In the genomic region with DNA sequence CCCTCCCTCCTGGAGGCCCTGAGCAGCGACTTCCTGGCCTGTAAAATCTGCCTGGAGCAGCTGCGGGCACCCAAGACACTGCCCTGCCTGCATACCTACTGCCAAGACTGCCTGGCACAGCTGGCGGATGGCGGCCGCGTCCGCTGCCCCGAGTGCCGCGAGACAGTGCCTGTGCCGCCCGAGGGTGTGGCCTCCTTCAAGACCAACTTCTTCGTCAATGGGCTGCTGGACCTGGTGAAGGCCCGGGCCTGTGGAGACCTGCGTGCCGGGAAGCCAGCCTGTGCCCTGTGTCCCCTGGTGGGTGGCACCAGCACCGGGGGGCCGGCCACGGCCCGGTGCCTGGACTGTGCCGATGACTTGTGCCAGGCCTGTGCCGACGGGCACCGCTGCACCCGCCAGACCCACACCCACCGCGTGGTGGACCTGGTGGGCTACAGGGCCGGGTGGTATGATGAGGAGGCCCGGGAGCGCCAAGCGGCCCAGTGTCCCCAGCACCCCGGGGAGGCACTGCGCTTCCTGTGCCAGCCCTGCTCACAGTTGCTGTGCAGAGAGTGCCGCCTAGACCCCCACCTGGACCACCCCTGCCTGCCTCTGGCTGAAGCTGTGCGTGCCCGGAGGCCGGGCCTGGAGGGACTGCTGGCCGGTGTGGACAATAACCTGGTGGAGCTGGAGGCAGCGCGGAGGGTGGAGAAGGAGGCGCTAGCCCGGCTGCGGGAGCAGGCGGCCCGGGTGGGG, we compare ENCODE assay signal across 19 cellular contexts. TPM values are rescaled to one million over a fixed set of nuclear protein-coding genes. Genes with fewer than 3 reads are reported as not detected.
A peak's percentile ranks its signal among the peaks of the same experiment; 100 is the strongest.
DNase-seq lines count a peak whose midpoint lies in the region; ATAC-seq and TF ChIP-seq lines count a peak whose summit lies in the region.
"Had no signal": no experiment of that assay in that cellular context is flagged by ENCODE, and none has a peak within 500 bp of the region (broad histone marks: within the 10 kb centered on the region; RNA-seq: fewer than 3 reads in every experiment).

No MANE protein-coding gene starts in this region.

- no peak for DNase-seq in CD8-positive, alpha-beta memory T cell
- DNase-seq in NT2/D1 (ENCODE audit: low read depth, low spot score) (no peak), DMS153 treated with DMSO at 0.1 percent for 48 hours (lab: John Stamatoyannopoulos, UW; ENCODE audit: unreplicated experiment) (no peak), NCI-H1105 treated with DMSO at 0.1 percent for 48 hours (lab: John Stamatoyannopoulos, UW) (no peak)
- no peak for DNase-seq in effector memory CD8-positive, alpha-beta T cell
- no peak for DNase-seq in activated CD8-positive, alpha-beta memory T cell treated with anti-CD3 and anti-CD28 coated beads, Interleukin-2, amount 10 ng/mL, durations not matched to agents 7 days and 5 days
- DNase-seq in activated CD4-positive, alpha-beta T cell treated with anti-CD3 and anti-CD28 coated beads for 48 hours, result no peak
- DNase-seq: activated CD4-positive, alpha-beta T cell treated with anti-CD3 and anti-CD28 coated beads, Interleukin-2, amount 50 U/mL, for 48 hours; activated T-cell treated with anti-CD3 and anti-CD28 coated beads, Interleukin-2, amount 50 U/mL, for 72 hours; DMS79 treated with DMSO at 0.1 percent for 48 hours; naive thymus-derived CD4-positive, alpha-beta T cell; NCI-H187; NCI-H446; RPMI8226; stimulated activated CD4-positive, alpha-beta T cell treated with anti-CD3 and anti-CD28 coated beads, Interleukin-12 subunit alpha, Interleukin-12 subunit beta, amount 100 ng/mL, for 4 hours; tibial artery had no signal

- peak overlapping the region; percentile 10 for H3K9ac ChIP-seq in NT2/D1 (ENCODE audit: insufficient read length, low read depth)

- no peak for TF ChIP-seq CTCF in neutrophil (IDR thresholded peaks at IDR 0.05)

- H3K27me3 Mint-ChIP-seq in CD8-positive, alpha-beta memory T cell, result no peaks in the 10 kb centered on the region
- no peaks in the 10 kb centered on the region for H3K27me3 Mint-ChIP-seq in effector memory CD8-positive, alpha-beta T cell
- no peaks in the 10 kb centered on the region for H3K27me3 Mint-ChIP-seq in activated CD8-positive, alpha-beta memory T cell treated with anti-CD3 and anti-CD28 coated beads, Interleukin-2, amount 10 ng/mL, durations not matched to agents 7 days and 5 days
- H3K27me3 Mint-ChIP-seq: naive thymus-derived CD4-positive, alpha-beta T cell had no signal

- peaks cover 8% of the 10 kb centered on the region for H3K36me3 ChIP-seq in CD8-positive, alpha-beta memory T cell (ENCODE audit: insufficient read depth, low read length)
- peaks cover 40% of the 10 kb centered on the region for H3K36me3 ChIP-seq in NT2/D1 (ENCODE audit: insufficient read depth, insufficient read length, low read length)
- H3K36me3 ChIP-seq in neutrophil, result peaks cover 53% of the 10 kb centered on the region

- H3K4me3 ChIP-seq in CD8-positive, alpha-beta memory T cell (ENCODE audit: low read length), result no peak overlapping the region
- H3K4me3 ChIP-seq in NT2/D1 (ENCODE audit: insufficient read length, low read depth) (no peak overlapping the region), neutrophil (ENCODE audit: low read depth in 1 of 2, low read length in 1 of 2) (no peak overlapping the region)

- H3K27ac ChIP-seq in CD8-positive, alpha-beta memory T cell (ENCODE audit: low read depth, low read length), result no peak overlapping the region
- peak overlapping the region; percentile 45 for H3K27ac ChIP-seq in neutrophil
- H3K27ac ChIP-seq: C4-2B had no signal

- peaks cover 4 to 52% (median 5%) of the 10 kb centered on the region in 3 donors for H3K36me3 Mint-ChIP-seq in CD8-positive, alpha-beta memory T cell
- H3K36me3 Mint-ChIP-seq in effector memory CD8-positive, alpha-beta T cell (ENCODE audit: insufficient read depth), result peaks cover 37% of the 10 kb centered on the region
- peaks cover 37% of the 10 kb centered on the region for H3K36me3 Mint-ChIP-seq in activated CD8-positive, alpha-beta memory T cell treated with anti-CD3 and anti-CD28 coated beads, Interleukin-2, amount 10 ng/mL, durations not matched to agents 7 days and 5 days

- H3K27me3 ChIP-seq in CD8-positive, alpha-beta memory T cell (ENCODE audit: insufficient read depth, low read length, poor library complexity, severe bottlenecking), result no peaks in the 10 kb centered on the region
- H3K27me3 ChIP-seq in NT2/D1 (ENCODE audit: insufficient read depth, insufficient read length), result no peaks in the 10 kb centered on the region
- no peaks in the 10 kb centered on the region for H3K27me3 ChIP-seq in neutrophil
- H3K27me3 ChIP-seq: esophagus muscularis mucosa, tibial artery had no signal

- peak overlapping the region in 1 of 8 donors; percentile 71 for H3K27ac Mint-ChIP-seq in CD8-positive, alpha-beta memory T cell
- H3K27ac Mint-ChIP-seq in effector memory CD8-positive, alpha-beta T cell, result peak overlapping the region; percentile 35 to 62
- no peak overlapping the region for H3K27ac Mint-ChIP-seq in activated CD8-positive, alpha-beta memory T cell treated with anti-CD3 and anti-CD28 coated beads, Interleukin-2, amount 10 ng/mL, durations not matched to agents 7 days and 5 days

- POLR2A ChIA-PET in CD8-positive, alpha-beta memory T cell (lab: Charles Lee), result no interaction called here

- CTCF ChIA-PET in CD8-positive, alpha-beta memory T cell (lab: Charles Lee), result interaction anchor here (0.5 to 1.9 kb wide), 2 partner anchors 10 to 1671 kb away, joined by 3 to 7 read pairs; no protein-coding TSS in a partner anchor
- CTCF ChIA-PET in activated CD8-positive, alpha-beta memory T cell treated with anti-CD3 and anti-CD28 coated beads, Interleukin-2, amount 10 ng/mL, durations not matched to agents 7 days and 5 days (lab: Charles Lee), result interaction anchor here (0.9 to 2.1 kb wide), 3 partner anchors 10 to 68 kb away, joined by 3 to 7 read pairs (median 5); no protein-coding TSS in a partner anchor

- H3K4me3 Mint-ChIP-seq in CD8-positive, alpha-beta memory T cell, result peak overlapping the region in 4 of 7 donors; percentile 23 to 99 (median 72)
- H3K4me3 Mint-ChIP-seq in effector memory CD8-positive, alpha-beta T cell, result peak overlapping the region; percentile 23 to 99
- no peak overlapping the region for H3K4me3 Mint-ChIP-seq in activated CD8-positive, alpha-beta memory T cell treated with anti-CD3 and anti-CD28 coated beads, Interleukin-2, amount 10 ng/mL, durations not matched to agents 7 days and 5 days

- H3K9me3 ChIP-seq in CD8-positive, alpha-beta memory T cell (ENCODE audit: low read length), result no peaks in the 10 kb centered on the region
- H3K9me3 ChIP-seq in NT2/D1 (ENCODE audit: insufficient read depth, low read length) (peaks cover 6% of the 10 kb centered on the region; the same call in 1 of the 2 replicates), neutrophil (no peaks in the 10 kb centered on the region)
- H3K9me3 ChIP-seq: esophagus muscularis mucosa, tibial artery had no signal

- peaks cover 26% of the 10 kb centered on the region for H3K4me1 ChIP-seq in CD8-positive, alpha-beta memory T cell (ENCODE audit: insufficient read depth, low read length)
- H3K4me1 ChIP-seq in NT2/D1 (ENCODE audit: insufficient read depth, insufficient read length) (peaks cover 2% of the 10 kb centered on the region), neutrophil (ENCODE audit: control insufficient read depth in 1 of 2, insufficient read depth in 1 of 2, low read depth in 1 of 2, low read length in 1 of 2) (peaks cover 19% of the 10 kb centered on the region in 2 experiments)

- ATAC-seq in effector memory CD8-positive, alpha-beta T cell (replicated peaks), result no peak
- ATAC-seq in activated CD8-positive, alpha-beta memory T cell treated with anti-CD3 and anti-CD28 coated beads, Interleukin-2, amount 10 ng/mL, durations not matched to agents 7 days and 5 days, result no peak
- ATAC-seq: activated T-cell treated with anti-CD3 and anti-CD28 coated beads, Interleukin-2, amount 50 U/mL, for 72 hours; naive thymus-derived CD4-positive, alpha-beta T cell had no signal

- no peaks in the 10 kb centered on the region for H3K9me3 Mint-ChIP-seq in CD8-positive, alpha-beta memory T cell
- no peaks in the 10 kb centered on the region for H3K9me3 Mint-ChIP-seq in effector memory CD8-positive, alpha-beta T cell
- no peaks in the 10 kb centered on the region for H3K9me3 Mint-ChIP-seq in activated CD8-positive, alpha-beta memory T cell treated with anti-CD3 and anti-CD28 coated beads, Interleukin-2, amount 10 ng/mL, durations not matched to agents 7 days and 5 days (ENCODE audit: low read depth)
- H3K9me3 Mint-ChIP-seq: activated T-cell treated with anti-CD3 and anti-CD28 coated beads, Interleukin-2, amount 50 U/mL, for 72 hours; naive thymus-derived CD4-positive, alpha-beta T cell had no signal

- H3K4me1 Mint-ChIP-seq in CD8-positive, alpha-beta memory T cell, result peaks cover 27 to 55% (median 36%) of the 10 kb centered on the region in 3 donors
- H3K4me1 Mint-ChIP-seq in effector memory CD8-positive, alpha-beta T cell (ENCODE audit: low read depth in 2 of 2), result peaks cover 30 to 39% of the 10 kb centered on the region in 2 donors
- peaks cover 35% of the 10 kb centered on the region for H3K4me1 Mint-ChIP-seq in activated CD8-positive, alpha-beta memory T cell treated with anti-CD3 and anti-CD28 coated beads, Interleukin-2, amount 10 ng/mL, durations not matched to agents 7 days and 5 days

RNA-seq across cellular contexts. Expression of gene TRIM56, which starts 2.2 kb away (rescaled TPM):
- 10 to 100 TPM; 29.1 to 31.9 TPM for total RNA-seq in CD8-positive, alpha-beta memory T cell
- polyA plus RNA-seq in CD8-positive, alpha-beta memory T cell, result 22.0 TPM
- 100 to 1,000 TPM in 1 of 2 experiments, 10 to 100 TPM in 1; 68.2 to 110 TPM for total RNA-seq in activated CD8-positive, alpha-beta memory T cell treated with anti-CD3 and anti-CD28 coated beads, Interleukin-2, amount 10 ng/mL, durations not matched to agents 7 days and 5 days

RNA-seq across cellular contexts. Expression of gene SERPINE1, which starts 39.4 kb away (rescaled TPM):
- under 1 TPM; 0.31 to 0.44 TPM for total RNA-seq in CD8-positive, alpha-beta memory T cell
- polyA plus RNA-seq in CD8-positive, alpha-beta memory T cell, result not detected
- 1 to 10 TPM in 1 of 2 experiments, under 1 TPM in 1; 0.29 to 1.2 TPM for total RNA-seq in activated CD8-positive, alpha-beta memory T cell treated with anti-CD3 and anti-CD28 coated beads, Interleukin-2, amount 10 ng/mL, durations not matched to agents 7 days and 5 days
- polyA plus RNA-seq: naive thymus-derived CD4-positive, alpha-beta T cell had no signal
